Comparison of ENCODE assay signal across 1 cellular context in the genomic region with DNA sequence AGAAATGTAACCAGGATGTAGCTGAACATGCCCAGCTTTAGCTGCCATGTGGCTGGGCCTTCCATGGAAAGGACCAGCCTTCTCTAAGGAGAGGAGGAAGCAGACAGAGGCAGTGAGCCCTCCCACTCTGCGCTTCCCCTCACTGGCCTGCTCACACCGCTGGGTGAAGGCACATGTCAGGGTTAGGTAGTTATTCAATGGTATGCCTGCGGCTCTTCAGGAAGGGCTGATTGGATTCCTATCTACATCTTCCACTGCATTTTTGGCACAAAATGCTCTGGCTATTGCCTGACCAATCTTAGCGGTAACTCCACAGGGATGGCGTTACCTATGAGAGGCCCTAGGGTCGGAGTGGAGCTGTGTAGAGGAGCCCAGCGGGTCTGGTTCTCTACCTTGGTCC.
TF ChIP-seq lines count a peak whose summit lies in the region.

No MANE protein-coding gene starts in this region.

TF ChIP-seq in HEK293T, 16 proteins besides CTCF, POLR2A, EP300 and RAD21 (continued from another document):
- TF ChIP-seq, protein P1, sequence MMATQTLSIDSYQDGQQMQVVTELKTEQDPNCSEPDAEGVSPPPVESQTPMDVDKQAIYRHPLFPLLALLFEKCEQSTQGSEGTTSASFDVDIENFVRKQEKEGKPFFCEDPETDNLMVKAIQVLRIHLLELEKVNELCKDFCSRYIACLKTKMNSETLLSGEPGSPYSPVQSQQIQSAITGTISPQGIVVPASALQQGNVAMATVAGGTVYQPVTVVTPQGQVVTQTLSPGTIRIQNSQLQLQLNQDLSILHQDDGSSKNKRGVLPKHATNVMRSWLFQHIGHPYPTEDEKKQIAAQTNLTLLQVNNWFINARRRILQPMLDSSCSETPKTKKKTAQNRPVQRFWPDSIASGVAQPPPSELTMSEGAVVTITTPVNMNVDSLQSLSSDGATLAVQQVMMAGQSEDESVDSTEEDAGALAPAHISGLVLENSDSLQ (IDR thresholded peaks at IDR 0.05): no peak
- TF ChIP-seq BHLHE40 (IDR thresholded peaks at IDR 0.05; ENCODE audit: borderline replicate concordance) (no peak), ZNF384 (IDR thresholded peaks at IDR 0.05) (no peak), CTBP1 (IDR thresholded peaks at IDR 0.05; ENCODE audit: borderline replicate concordance) (no peak)
